ENCODE assay signal across 16 cellular contexts in genomic region chr7:89607797-89608196, GRCh38.
DNase-seq lines count a peak whose midpoint lies in the region; ATAC-seq and TF ChIP-seq lines count a peak whose summit lies in the region.
"Had no signal": no experiment of that assay in that cellular context is flagged by ENCODE, and none has a peak within 500 bp of the region (broad histone marks: within the 10 kb centered on the region; RNA-seq: fewer than 3 reads in every experiment).

No MANE protein-coding gene starts in this region.

- H3K27me3 ChIP-seq in neuron (ENCODE audit: insufficient read depth, low read length) (no peaks in the 10 kb centered on the region), esophagus muscularis mucosa (no peaks in the 10 kb centered on the region)
- H3K27me3 ChIP-seq: dorsolateral prefrontal cortex, uterus had no signal

- no peaks in the 10 kb centered on the region for H3K27me3 Mint-ChIP-seq in activated CD8-positive, alpha-beta memory T cell treated with anti-CD3 and anti-CD28 coated beads, Interleukin-2, amount 10 ng/mL, durations not matched to agents 7 days and 5 days
- H3K27me3 Mint-ChIP-seq in activated CD8-positive, alpha-beta T cell treated with anti-CD3 and anti-CD28 coated beads for 36 hours: no peaks in the 10 kb centered on the region
- no peaks in the 10 kb centered on the region for H3K27me3 Mint-ChIP-seq in type B pancreatic cell

- no peak for TF ChIP-seq EP300 in esophagus muscularis mucosa (IDR thresholded peaks at IDR 0.05)

- H3K27ac ChIP-seq in esophagus muscularis mucosa (replicated peaks in 1 of 4): no peak overlapping the region
- H3K27ac ChIP-seq: dorsolateral prefrontal cortex, uterus had no signal

- H3K4me3 ChIP-seq in neuron (ENCODE audit: low read length) (no peak overlapping the region), esophagus muscularis mucosa (no peak overlapping the region)
- H3K4me3 ChIP-seq: dorsolateral prefrontal cortex, uterus had no signal

- DNase-seq in activated CD8-positive, alpha-beta memory T cell treated with anti-CD3 and anti-CD28 coated beads, Interleukin-2, amount 10 ng/mL, durations not matched to agents 7 days and 5 days: no peak
- DNase-seq in activated CD8-positive, alpha-beta memory T cell treated with anti-CD3 and anti-CD28 coated beads, Interleukin-2, amount 50 U/mL, for 4 hours: no peak
- peak; percentile 68 to 73 for DNase-seq in Kasumi-1 (lab: John Stamatoyannopoulos, UW)
- peak; percentile 66 for DNase-seq in activated CD8-positive, alpha-beta T cell treated with anti-CD3 and anti-CD28 coated beads for 36 hours
- DNase-seq in esophagus muscularis mucosa (ENCODE audit: extremely low spot score): no peak
- no peak for DNase-seq in type B pancreatic cell (ENCODE audit: extremely low spot score, unreplicated experiment)
- DNase-seq: activated CD4-positive, CD25-positive, alpha-beta regulatory T cell treated with anti-CD3 and anti-CD28 coated beads, Interleukin-2, amount 50 U/mL, for 72 hours; Calu3; dorsolateral prefrontal cortex; H7; NCI-H187 treated with DMSO at 0.1 percent for 48 hours; NCI-H526 treated with DMSO at 0.1 percent for 48 hours; uterus had no signal

- H3K36me3 Mint-ChIP-seq in activated CD8-positive, alpha-beta memory T cell treated with anti-CD3 and anti-CD28 coated beads, Interleukin-2, amount 10 ng/mL, durations not matched to agents 7 days and 5 days: no peaks in the 10 kb centered on the region
- no peaks in the 10 kb centered on the region for H3K36me3 Mint-ChIP-seq in activated CD8-positive, alpha-beta T cell treated with anti-CD3 and anti-CD28 coated beads for 36 hours (ENCODE audit: low read depth)
- no peaks in the 10 kb centered on the region for H3K36me3 Mint-ChIP-seq in type B pancreatic cell
- H3K36me3 Mint-ChIP-seq: mesothelial cell of epicardium had no signal

- H3K4me1 ChIP-seq in neuron (ENCODE audit: insufficient read depth, low read length) (peaks cover 6% of the 10 kb centered on the region), esophagus muscularis mucosa (no peaks in the 10 kb centered on the region)
- H3K4me1 ChIP-seq: uterus had no signal

- CTCF ChIA-PET in activated CD8-positive, alpha-beta memory T cell treated with anti-CD3 and anti-CD28 coated beads, Interleukin-2, amount 10 ng/mL, durations not matched to agents 7 days and 5 days (lab: Charles Lee): interaction anchor here (1.9 kb wide), 1 partner anchor 15 kb away, joined by 5 read pairs; no protein-coding TSS in a partner anchor
- CTCF ChIA-PET in activated CD8-positive, alpha-beta T cell treated with anti-CD3 and anti-CD28 coated beads for 36 hours (lab: Charles Lee): interaction anchor here (1.5 kb wide), 1 partner anchor 15 kb away, joined by 8 read pairs; no protein-coding TSS in a partner anchor

- no peaks in the 10 kb centered on the region for H3K9me3 Mint-ChIP-seq in activated CD8-positive, alpha-beta memory T cell treated with anti-CD3 and anti-CD28 coated beads, Interleukin-2, amount 10 ng/mL, durations not matched to agents 7 days and 5 days (ENCODE audit: low read depth)
- peaks cover 1% of the 10 kb centered on the region for H3K9me3 Mint-ChIP-seq in activated CD8-positive, alpha-beta T cell treated with anti-CD3 and anti-CD28 coated beads for 36 hours
- no peaks in the 10 kb centered on the region for H3K9me3 Mint-ChIP-seq in type B pancreatic cell
- H3K9me3 Mint-ChIP-seq: mesothelial cell of epicardium had no signal

- TF ChIP-seq POLR2A in esophagus muscularis mucosa (IDR thresholded peaks at IDR 0.05; ENCODE audit: low read depth): no peak

- H3K36me3 ChIP-seq in neuron (ENCODE audit: insufficient read depth, low read length) (no peaks in the 10 kb centered on the region), esophagus muscularis mucosa (no peaks in the 10 kb centered on the region)
- H3K36me3 ChIP-seq: uterus had no signal

- POLR2A ChIA-PET in activated CD8-positive, alpha-beta T cell treated with anti-CD3 and anti-CD28 coated beads for 36 hours (lab: Charles Lee): interaction anchor here (0.6 kb wide), 1 partner anchor 1220 kb away, joined by 3 read pairs; no protein-coding TSS in a partner anchor

- peak; percentile 36 for ATAC-seq in activated CD8-positive, alpha-beta memory T cell treated with anti-CD3 and anti-CD28 coated beads, Interleukin-2, amount 10 ng/mL, durations not matched to agents 7 days and 5 days
- peak; percentile 82 for ATAC-seq in activated CD8-positive, alpha-beta T cell treated with anti-CD3 and anti-CD28 coated beads for 36 hours
- ATAC-seq in HG02870 (IDR thresholded peaks at IDR 0.05; ENCODE audit: unreplicated experiment): no peak

- intact Hi-C loops in activated CD8-positive, alpha-beta T cell treated with anti-CD3 and anti-CD28 coated beads for 36 hours (cut with micrococcal nuclease): no loop called here
- intact Hi-C loops in esophagus muscularis mucosa (cut with DNase I): loop anchor here (10.0 kb wide), 1 partner anchor 273 kb away; no protein-coding TSS in a partner anchor

- H3K4me1 Mint-ChIP-seq in activated CD8-positive, alpha-beta memory T cell treated with anti-CD3 and anti-CD28 coated beads, Interleukin-2, amount 10 ng/mL, durations not matched to agents 7 days and 5 days: peaks cover 10% of the 10 kb centered on the region
- H3K4me1 Mint-ChIP-seq in activated CD8-positive, alpha-beta T cell treated with anti-CD3 and anti-CD28 coated beads for 36 hours (ENCODE audit: low read depth): peaks cover 50% of the 10 kb centered on the region
- H3K4me1 Mint-ChIP-seq in type B pancreatic cell (ENCODE audit: unreplicated experiment): no peaks in the 10 kb centered on the region
- H3K4me1 Mint-ChIP-seq: mesothelial cell of epicardium had no signal

- H3K4me3 Mint-ChIP-seq in activated CD8-positive, alpha-beta memory T cell treated with anti-CD3 and anti-CD28 coated beads, Interleukin-2, amount 10 ng/mL, durations not matched to agents 7 days and 5 days: no peak overlapping the region
- no peak overlapping the region for H3K4me3 Mint-ChIP-seq in activated CD8-positive, alpha-beta T cell treated with anti-CD3 and anti-CD28 coated beads for 36 hours
- no peak overlapping the region for H3K4me3 Mint-ChIP-seq in type B pancreatic cell
- H3K4me3 Mint-ChIP-seq: mesothelial cell of epicardium had no signal

- H3K9me3 ChIP-seq in neuron (ENCODE audit: low read length) (no peaks in the 10 kb centered on the region), esophagus muscularis mucosa (no peaks in the 10 kb centered on the region)
- H3K9me3 ChIP-seq: uterus had no signal

- H2AFZ ChIP-seq in neuron (ENCODE audit: low read depth, low read length): peak overlapping the region; percentile 10

- TF ChIP-seq CTCF in activated CD8-positive, alpha-beta T cell treated with anti-CD3 and anti-CD28 coated beads for 36 hours (IDR thresholded peaks at IDR 0.05): no peak
- TF ChIP-seq CTCF in esophagus muscularis mucosa (IDR thresholded peaks at IDR 0.05) (no peak), type B pancreatic cell (conservative IDR thresholded peaks at IDR 0.05) (no peak)

- H3K27ac Mint-ChIP-seq in activated CD8-positive, alpha-beta memory T cell treated with anti-CD3 and anti-CD28 coated beads, Interleukin-2, amount 10 ng/mL, durations not matched to agents 7 days and 5 days: peak overlapping the region; percentile 58
- H3K27ac Mint-ChIP-seq in activated CD8-positive, alpha-beta T cell treated with anti-CD3 and anti-CD28 coated beads for 36 hours: peak overlapping the region; percentile 72
- H3K27ac Mint-ChIP-seq in type B pancreatic cell: no peak overlapping the region
- H3K27ac Mint-ChIP-seq: mesothelial cell of epicardium had no signal

Comparison
In these comparisons a context has a peak if more than half of its experiments do, and no peak if none do; other contexts are left out.
1. DNase-seq: peak in Kasumi-1 (2 of 2) and activated CD8-positive, alpha-beta T cell treated with anti-CD3 and anti-CD28 coated beads for 36 hours (single experiment); none in activated CD8-positive, alpha-beta memory T cell treated with anti-CD3 and anti-CD28 coated beads, Interleukin-2, amount 10 ng/mL, durations not matched to agents 7 days and 5 days (single experiment), activated CD8-positive, alpha-beta memory T cell treated with anti-CD3 and anti-CD28 coated beads, Interleukin-2, amount 50 U/mL, for 4 hours (single experiment), esophagus muscularis mucosa (single experiment) and type B pancreatic cell (single experiment).